Comparison of ENCODE assay signal across 20 cellular contexts in the genomic region with DNA sequence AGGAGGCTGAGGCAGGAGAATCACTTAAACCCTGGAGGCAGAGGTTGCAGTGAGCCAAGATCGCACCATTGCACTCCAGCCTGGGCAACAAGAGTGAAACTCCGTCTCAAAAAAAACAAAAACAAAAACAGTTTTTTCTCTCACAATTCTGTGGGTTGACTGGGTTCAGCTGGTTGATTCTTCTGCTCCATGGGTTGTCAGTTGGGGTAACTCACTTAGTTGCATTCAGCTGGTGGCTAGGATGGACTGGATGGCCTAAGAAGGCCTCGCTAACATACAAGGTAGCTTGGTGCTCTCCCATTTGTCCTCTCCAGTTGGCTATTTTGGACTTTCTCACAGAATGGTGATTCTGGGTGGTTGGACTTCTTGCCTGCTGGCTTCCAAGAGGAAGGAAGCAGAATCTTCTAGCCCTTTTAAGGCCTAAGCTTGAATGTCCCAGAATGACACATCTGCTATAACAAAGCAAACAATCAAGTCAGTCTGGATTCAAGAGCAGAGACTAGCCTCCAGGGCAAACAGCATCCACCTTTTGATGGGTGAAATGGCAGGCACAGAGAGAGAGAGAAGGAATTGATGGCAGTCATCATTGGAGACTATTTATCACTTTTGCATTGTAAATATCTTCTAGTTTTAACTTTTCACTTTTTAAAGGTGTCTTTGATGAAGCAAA. TPM values are rescaled to one million over a fixed set of nuclear protein-coding genes. Genes with fewer than 3 reads are reported as not detected.
DNase-seq lines count a peak whose midpoint lies in the region; FAIRE-seq and TF ChIP-seq lines count a peak whose summit lies in the region.
"Had no signal": no experiment of that assay in that cellular context is flagged by ENCODE, and none has a peak within 500 bp of the region (broad histone marks: within the 10 kb centered on the region; RNA-seq: fewer than 3 reads in every experiment).

No MANE protein-coding gene starts in this region.

- H4K20me1 ChIP-seq in endothelial cell of umbilical vein (replicated peaks; ENCODE audit: control insufficient read depth, extremely low read depth, insufficient read depth, low read length): no peaks in the 10 kb centered on the region

- H3K9ac ChIP-seq in endothelial cell of umbilical vein (replicated peaks; ENCODE audit: extremely low read depth, insufficient read depth, low read length): no peak overlapping the region
- H3K9ac ChIP-seq: GM23248 had no signal

- no peaks in the 10 kb centered on the region for H3K36me3 Mint-ChIP-seq in type B pancreatic cell

- no peak overlapping the region for H3K27ac ChIP-seq in HEK293 (ENCODE audit: extremely low read depth, low read depth, low read length)
- H3K27ac ChIP-seq in endothelial cell of umbilical vein (ENCODE audit: insufficient read depth, low read depth, low read length): no peak overlapping the region
- H3K27ac ChIP-seq: C4-2B, GM23248 had no signal

- peak; percentile 12 for FAIRE-seq in endothelial cell of umbilical vein (lab: Jason Lieb, UNC)
- FAIRE-seq: A204.1, D721Med, GM12878 had no signal

- TF ChIP-seq POLR2A in endothelial cell of umbilical vein (IDR thresholded peaks at IDR 0.05; ENCODE audit: low read depth, low read length): no peak

- H3K9me1 ChIP-seq in endothelial cell of umbilical vein (replicated peaks; ENCODE audit: control insufficient read depth, extremely low read depth, insufficient read depth, low read length): no peaks in the 10 kb centered on the region

- H3K27me3 Mint-ChIP-seq in type B pancreatic cell: peaks cover 13% of the 10 kb centered on the region

- no peaks in the 10 kb centered on the region for H3K79me2 ChIP-seq in endothelial cell of umbilical vein (ENCODE audit: control insufficient read depth, insufficient read depth, low read length)

- H3K27me3 ChIP-seq in endothelial cell of umbilical vein (ENCODE audit: control insufficient read depth in 2 of 2, insufficient read depth in 2 of 2, low read length in 2 of 2): no peaks in the 10 kb centered on the region

- H3K4me1 Mint-ChIP-seq in type B pancreatic cell (ENCODE audit: unreplicated experiment): no peaks in the 10 kb centered on the region

- DNase-seq in ELF-1 (ENCODE audit: low read depth, low spot score): peak; percentile 21
- no peak for DNase-seq in endothelial cell of umbilical vein (ENCODE audit: low read depth, low spot score)
- DNase-seq in type B pancreatic cell (ENCODE audit: extremely low spot score, unreplicated experiment): no peak
- DNase-seq in stimulated activated CD4-positive, alpha-beta T cell treated with anti-CD3 and anti-CD28 coated beads, Interleukin-4, amount 100 ng/mL, for 1 hour: no peak
- no peak for DNase-seq in activated naive CD4-positive, alpha-beta T cell (lab: John Stamatoyannopoulos, UW)
- DNase-seq in activated CD4-positive, CD25-positive, alpha-beta regulatory T cell treated with anti-CD3 and anti-CD28 coated beads, Interleukin-2, amount 50 U/mL, for 72 hours: no peak
- DNase-seq: ACHN; AML-193; Caco-2; CD4-positive, alpha-beta T cell; DMS79 treated with DMSO at 0.1 percent for 48 hours; GM23248; H7; KG1 had no signal

- no peak overlapping the region for H2AFZ ChIP-seq in endothelial cell of umbilical vein (ENCODE audit: low read depth, low read length)
- H2AFZ ChIP-seq: GM23248 had no signal

- no TSS peak for BruUV-seq in endothelial cell of umbilical vein (replicated peaks; lab: Mats Ljungman, UMichigan)

- no peak overlapping the region for H3K4me2 ChIP-seq in endothelial cell of umbilical vein (ENCODE audit: insufficient read depth, low read length)

- H3K4me3 ChIP-seq in HEK293 (ENCODE audit: low read depth, low read length): no peak overlapping the region
- no peak overlapping the region for H3K4me3 ChIP-seq in endothelial cell of umbilical vein (replicated peaks in 1 of 3; ENCODE audit: insufficient read depth in 1 of 3, low read depth in 1 of 3, low read length in 3 of 3)
- H3K4me3 ChIP-seq: GM12878, GM23248 had no signal

- H3K4me1 ChIP-seq in HEK293 (ENCODE audit: control insufficient read depth, insufficient read depth, low read length) (no peaks in the 10 kb centered on the region), endothelial cell of umbilical vein (ENCODE audit: control insufficient read depth, extremely low read depth, insufficient read depth, low read length) (no peaks in the 10 kb centered on the region)

- intact Hi-C loops in endothelial cell of umbilical vein (cut with micrococcal nuclease): no loop called here

- TF ChIP-seq CTCF in HEK293 (tag by site-specific recombination; IDR thresholded peaks at IDR 0.05) (no peak), endothelial cell of umbilical vein (IDR thresholded peaks at IDR 0.05; ENCODE audit: extremely low read depth in 1 of 2, insufficient read depth in 1 of 2, low read depth in 1 of 2, low read length in 2 of 2) (no peak), type B pancreatic cell (conservative IDR thresholded peaks at IDR 0.05) (no peak)

- H3K9me3 ChIP-seq in HEK293 (ENCODE audit: control insufficient read depth, insufficient read depth, low read depth, low read length) (no peaks in the 10 kb centered on the region), endothelial cell of umbilical vein (replicated peaks; ENCODE audit: control insufficient read depth, insufficient read depth, low read length) (no peaks in the 10 kb centered on the region)
- H3K9me3 ChIP-seq: Caco-2 had no signal

- CTCF ChIA-PET in HEK293 (lab: Yijun Ruan, JAX) (interaction anchor here (0.6 to 0.7 kb wide), 2 partner anchors 208 to 369 kb away, joined by 3 to 5 read pairs; no protein-coding TSS in a partner anchor), endothelial cell of umbilical vein (lab: Charles Lee) (interaction anchor here (2.5 kb wide), 1 partner anchor 85 kb away, joined by 7 read pairs; no protein-coding TSS in a partner anchor)

- H3K27ac Mint-ChIP-seq in type B pancreatic cell: peak overlapping the region; percentile 59
- H3K27ac Mint-ChIP-seq: CD4-positive, alpha-beta T cell had no signal

- no peaks in the 10 kb centered on the region for H3K36me3 ChIP-seq in HEK293 (ENCODE audit: control insufficient read depth in 2 of 2, insufficient read depth in 1 of 2, low read length in 2 of 2)
- no peaks in the 10 kb centered on the region for H3K36me3 ChIP-seq in endothelial cell of umbilical vein (ENCODE audit: control insufficient read depth in 2 of 2, extremely low read depth in 1 of 2, insufficient read depth in 2 of 2, low read length in 2 of 2)

- peaks cover 4% of the 10 kb centered on the region for H3K9me3 Mint-ChIP-seq in type B pancreatic cell
- H3K9me3 Mint-ChIP-seq: CD4-positive, alpha-beta T cell had no signal

- no peak overlapping the region for H3K4me3 Mint-ChIP-seq in type B pancreatic cell
- H3K4me3 Mint-ChIP-seq: CD4-positive, alpha-beta T cell had no signal

- POLR2A ChIA-PET in HEK293 (lab: Yijun Ruan, JAX) (no interaction called here), endothelial cell of umbilical vein (lab: Charles Lee) (no interaction called here)

- dilution Hi-C loops in endothelial cell of umbilical vein (cut with MboI; ENCODE audit: extremely low pct_ligation_motif_present, low sequenced_read_pairs): no loop called here

TF ChIP-seq in HEK293, 187 proteins besides CTCF, POLR2A, EP300 and RAD21:
- TF ChIP-seq SETDB1 (IDR thresholded peaks at IDR 0.05; ENCODE audit: insufficient read length, low read length): peak; percentile 38
- no peak for TF ChIP-seq ZNF768 (tag by site-specific recombination; IDR thresholded peaks at IDR 0.05)

TF ChIP-seq in endothelial cell of umbilical vein, 7 proteins besides CTCF, POLR2A, EP300 and RAD21:
- TF ChIP-seq FOS (IDR thresholded peaks at IDR 0.05; ENCODE audit: borderline replicate concordance, insufficient read depth, low read length) (no peak), GATA2 (IDR thresholded peaks at IDR 0.05; ENCODE audit: insufficient read depth, insufficient read length, low read depth, low read length) (no peak), MAX (IDR thresholded peaks at IDR 0.05; ENCODE audit: insufficient read depth, insufficient read length) (no peak), EZH2 (IDR thresholded peaks at IDR 0.05; ENCODE audit: borderline replicate concordance, low read depth, low read length, severe bottlenecking) (no peak), POLR2AphosphoS5 (IDR thresholded peaks at IDR 0.05; ENCODE audit: insufficient read depth, low read depth, low read length) (no peak), MYC (IDR thresholded peaks at IDR 0.05; ENCODE audit: low read depth, low read length) (no peak), JUN (IDR thresholded peaks at IDR 0.05; ENCODE audit: borderline replicate concordance, insufficient read depth, insufficient read length, low read depth) (no peak)

RNA-seq across cellular contexts. Expression of gene LAMA3, which starts 17.9 kb away (rescaled TPM):
- total RNA-seq in endothelial cell of umbilical vein (7.1 and 12.3 TPM in 2 replicates), type B pancreatic cell (ENCODE audit: low replicate concordance) (9.4 and 15.3 TPM in 2 replicates)
- 2.5 and 2.6 TPM in 2 replicates for polyA plus RNA-seq in endothelial cell of umbilical vein
- 1.9 and 2.5 TPM in 2 replicates for polyA plus RNA-seq in endothelial cell of umbilical vein (2011; cell fraction: cytosol; rRNA removed)
- 8.4 and 9.3 TPM in 2 replicates for polyA plus RNA-seq in endothelial cell of umbilical vein (2011; cell fraction: nucleus; rRNA removed)
- polyA plus RNA-seq in endothelial cell of umbilical vein (2012): 8.0 and 8.9 TPM in 2 replicates
- 5.5 and 6.1 TPM in 2 replicates for polyA minus RNA-seq in endothelial cell of umbilical vein
- 9.4 TPM for polyA minus RNA-seq in endothelial cell of umbilical vein (2011; cell fraction: cytosol; rRNA and poly(A)+ RNA removed)
- polyA minus RNA-seq in endothelial cell of umbilical vein (2011; cell fraction: nucleus; rRNA and poly(A)+ RNA removed): 7.0 and 10.4 TPM in 2 replicates

RNA-seq across cellular contexts. Expression of gene ANKRD29, which starts 44.4 kb away (rescaled TPM):
- total RNA-seq in endothelial cell of umbilical vein (1.2 and 2.6 TPM in 2 replicates), type B pancreatic cell (ENCODE audit: low replicate concordance) (2.4 and 3.5 TPM in 2 replicates)
- 0.03 and 0.18 TPM in 2 replicates for polyA plus RNA-seq in endothelial cell of umbilical vein
- 0.10 and 0.13 TPM in 2 replicates for polyA plus RNA-seq in endothelial cell of umbilical vein (2011; cell fraction: cytosol; rRNA removed)
- 0.57 and 0.63 TPM in 2 replicates for polyA plus RNA-seq in endothelial cell of umbilical vein (2011; cell fraction: nucleus; rRNA removed)
- polyA plus RNA-seq in endothelial cell of umbilical vein (2012): 1.2 and 1.8 TPM in 2 replicates
- not detected in 2 replicates for polyA minus RNA-seq in endothelial cell of umbilical vein
- polyA minus RNA-seq in endothelial cell of umbilical vein (2011; cell fraction: cytosol; rRNA and poly(A)+ RNA removed): 7.8 TPM
- polyA minus RNA-seq in endothelial cell of umbilical vein (2011; cell fraction: nucleus; rRNA and poly(A)+ RNA removed): 0.14 TPM in 1 of 2 replicates, not detected in the other
- total RNA-seq: G401 had no signal
